In the genomic region with DNA sequence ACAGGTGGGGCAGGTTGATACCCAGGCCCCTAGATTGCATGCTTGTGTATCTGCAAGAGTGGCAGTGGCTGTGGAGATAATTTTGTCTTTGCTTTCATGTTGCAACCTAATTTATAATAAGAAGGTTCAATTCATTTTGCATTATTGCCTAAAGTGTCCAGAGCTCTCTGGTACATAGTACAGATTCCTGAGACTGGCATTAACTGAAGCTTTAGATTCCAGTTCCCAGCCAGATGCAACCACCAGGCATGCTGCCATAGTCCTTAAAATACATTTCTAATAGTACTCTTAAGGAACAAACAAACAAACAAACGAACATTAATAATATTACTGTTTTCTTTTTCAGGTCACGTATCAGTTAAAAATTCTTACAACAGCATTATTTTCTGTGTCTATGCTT, we compare ENCODE assay signal across 29 cellular contexts.
"Had no signal": no experiment of that assay in that cellular context is flagged by ENCODE, and none has a peak within 500 bp of the region (broad histone marks: within the 10 kb centered on the region; RNA-seq: fewer than 3 reads in every experiment).

No MANE protein-coding gene starts in this region.

- H3K4me3 ChIP-seq: neural progenitor cell, pancreas, prostate gland, right lobe of liver, sigmoid colon, skin epidermis, smooth muscle cell, spleen, suprapubic skin, testis, tibial artery, transverse colon, upper lobe of right lung, uterus had no signal

- H3K36me3 ChIP-seq: neural progenitor cell, prostate gland, right lobe of liver, uterus had no signal

- ATAC-seq: naive thymus-derived CD4-positive, alpha-beta T cell; natural killer cell; pancreas; right cardiac atrium; right lobe of liver; stimulated activated memory B cell treated with anti-CD40 and anti-IgM and Interleukin-4, amounts not matched to agents 10 μg/mL and 1 μg/mL and 100 μg/mL, for 72 hours; stimulated activated naive CD8-positive, alpha-beta T cell treated with anti-CD3 and anti-CD28 coated beads, Interleukin-15, amount 100 ng/mL, for 72 hours; stimulated activated naive CD8-positive, alpha-beta T cell treated with anti-CD3 and anti-CD28 coated beads, Interleukin-15, Interleukin-2, amounts not matched to agents 100 U/mL and 50 U/mL, for 24 hours; upper lobe of right lung had no signal

- H3K9me3 ChIP-seq: pancreas, prostate gland, right lobe of liver, sigmoid colon, suprapubic skin, testis, tibial artery, transverse colon, upper lobe of right lung had no signal

- H2AFZ ChIP-seq: neural progenitor cell had no signal

- DNase-seq: naive thymus-derived CD4-positive, alpha-beta T cell; natural killer cell; occipital lobe; pancreas; retina; right lobe of liver; sigmoid colon; spleen; stimulated activated CD4-positive, alpha-beta T cell treated with anti-CD3 and anti-CD28 coated beads, Interleukin-12 subunit alpha, Interleukin-12 subunit beta, amount 100 ng/mL, for 4 hours; stimulated activated CD4-positive, alpha-beta T cell treated with anti-CD3 and anti-CD28 coated beads, Interleukin-1b, Interleukin-23, amount 100 ng/mL, for 48 hours; stimulated activated CD4-positive, alpha-beta T cell treated with anti-CD3 and anti-CD28 coated beads, Interleukin-4, amount 100 ng/mL, for 1 hour; stimulated activated CD4-positive, alpha-beta T cell treated with anti-CD3 and anti-CD28 coated beads, Interleukin-4, amount 100 ng/mL, for 4 hours; stimulated activated CD8-positive, alpha-beta memory T cell treated with anti-CD3 and anti-CD28 coated beads, Interleukin-4, amount 100 ng/mL, for 48 hours; stimulated activated naive CD4-positive, alpha-beta T cell; stimulated activated naive CD8-positive, alpha-beta T cell treated with anti-CD3 and anti-CD28 coated beads, Interleukin-15, amount 100 ng/mL, for 72 hours; stimulated activated naive CD8-positive, alpha-beta T cell treated with anti-CD3 and anti-CD28 coated beads, Interleukin-15, Interleukin-2, amounts not matched to agents 100 U/mL and 50 U/mL, for 24 hours; substantia nigra; testis; tibial artery; transverse colon; upper lobe of right lung; uterus had no signal

- H3K27ac ChIP-seq: neural progenitor cell, pancreas, prostate gland, right lobe of liver, sigmoid colon, skin epidermis, spleen, suprapubic skin, testis, tibial artery, transverse colon, upper lobe of right lung, uterus had no signal

- H3K27me3 ChIP-seq: neural progenitor cell, pancreas, right lobe of liver, sigmoid colon, spleen, suprapubic skin, testis, tibial artery, transverse colon, upper lobe of right lung, uterus had no signal

- H3K4me2 ChIP-seq: neural progenitor cell, smooth muscle cell had no signal

- H3K9ac ChIP-seq: neural progenitor cell had no signal

- H3K4me1 ChIP-seq: neural progenitor cell, pancreas, prostate gland, right lobe of liver, sigmoid colon, spleen, suprapubic skin, testis, tibial artery, transverse colon, upper lobe of right lung, uterus had no signal
